ENCODE assay signal across 1 cellular context in the genomic region with DNA sequence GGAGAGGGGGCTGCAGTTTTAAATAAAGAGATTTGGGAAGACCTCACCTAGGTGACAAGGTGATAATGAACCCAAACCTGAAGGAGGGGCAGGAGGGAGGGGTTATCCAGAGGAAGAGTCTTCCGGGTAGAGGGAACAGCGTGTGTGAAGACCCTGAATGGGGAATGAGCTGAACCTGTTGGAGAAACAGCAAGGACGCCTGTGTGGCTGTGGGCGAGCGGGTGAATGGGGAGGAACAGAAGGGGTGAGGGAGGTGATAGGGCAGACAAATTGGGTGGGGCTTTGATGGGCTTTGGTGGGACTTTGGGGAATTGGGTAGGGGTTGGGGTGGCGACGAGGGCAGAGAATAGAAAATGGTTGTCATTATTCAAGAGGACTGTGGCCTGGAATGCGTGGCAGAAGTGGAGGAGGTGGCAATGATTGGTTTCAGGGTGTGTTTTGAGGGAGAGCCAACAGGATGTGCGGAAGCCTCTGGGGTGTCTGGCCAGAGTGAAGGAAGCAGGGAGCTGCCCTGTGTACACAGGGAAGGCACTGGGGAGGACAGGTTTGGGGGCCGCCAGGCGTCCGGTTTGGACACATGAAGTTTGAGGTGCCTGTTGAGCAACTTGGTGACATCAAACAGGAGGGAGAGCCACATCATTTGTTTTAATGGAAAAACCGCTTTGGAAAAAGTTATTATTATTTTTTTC.
TF ChIP-seq lines count a peak whose summit lies in the region.

No MANE protein-coding gene starts in this region.

TF ChIP-seq in HepG2, 621 proteins besides CTCF, POLR2A, EP300 and RAD21 (continued from another document):
- TF ChIP-seq ZSCAN22 (CRISPR knock-in tag; IDR thresholded peaks at IDR 0.05), result 0 out of 2 replicates have a peak, but pooled peaks have one; percentile 5
- TF ChIP-seq RBFOX2 (IDR thresholded peaks at IDR 0.05; ENCODE audit: low read depth, low read length), result 0 out of 2 replicates have a peak, but pooled peaks have one; percentile 6
- peak; percentile 28 for TF ChIP-seq AGO2 (optimal IDR thresholded peaks at IDR 0.05; ENCODE audit: low read depth, low read length)
- peak; percentile 61 for TF ChIP-seq HNRNPK (IDR thresholded peaks at IDR 0.05; ENCODE audit: low read depth, low read length, poor library complexity, severe bottlenecking)
- TF ChIP-seq, protein P1, sequence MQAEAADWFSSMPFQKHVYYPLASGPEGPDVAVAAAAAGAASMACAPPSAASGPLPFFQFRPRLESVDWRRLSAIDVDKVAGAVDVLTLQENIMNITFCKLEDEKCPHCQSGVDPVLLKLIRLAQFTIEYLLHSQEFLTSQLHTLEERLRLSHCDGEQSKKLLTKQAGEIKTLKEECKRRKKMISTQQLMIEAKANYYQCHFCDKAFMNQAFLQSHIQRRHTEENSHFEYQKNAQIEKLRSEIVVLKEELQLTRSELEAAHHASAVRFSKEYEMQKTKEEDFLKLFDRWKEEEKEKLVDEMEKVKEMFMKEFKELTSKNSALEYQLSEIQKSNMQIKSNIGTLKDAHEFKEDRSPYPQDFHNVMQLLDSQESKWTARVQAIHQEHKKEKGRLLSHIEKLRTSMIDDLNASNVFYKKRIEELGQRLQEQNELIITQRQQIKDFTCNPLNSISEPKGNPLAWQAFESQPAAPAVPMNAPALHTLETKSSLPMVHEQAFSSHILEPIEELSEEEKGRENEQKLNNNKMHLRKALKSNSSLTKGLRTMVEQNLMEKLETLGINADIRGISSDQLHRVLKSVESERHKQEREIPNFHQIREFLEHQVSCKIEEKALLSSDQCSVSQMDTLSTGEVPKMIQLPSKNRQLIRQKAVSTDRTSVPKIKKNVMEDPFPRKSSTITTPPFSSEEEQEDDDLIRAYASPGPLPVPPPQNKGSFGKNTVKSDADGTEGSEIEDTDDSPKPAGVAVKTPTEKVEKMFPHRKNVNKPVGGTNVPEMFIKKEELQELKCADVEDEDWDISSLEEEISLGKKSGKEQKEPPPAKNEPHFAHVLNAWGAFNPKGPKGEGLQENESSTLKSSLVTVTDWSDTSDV (CRISPR knock-in tag; IDR thresholded peaks at IDR 0.05), result no peak
- peak; percentile 97 for TF ChIP-seq RBM22 (optimal IDR thresholded peaks at IDR 0.05; ENCODE audit: low read length)
